Comparison of ENCODE assay signal across 23 cellular contexts in genomic region chr2:176504431-176504830, GRCh38.
DNase-seq lines count a peak whose midpoint lies in the region; TF ChIP-seq lines count a peak whose summit lies in the region.
"Had no signal": no experiment of that assay in that cellular context is flagged by ENCODE, and none has a peak within 500 bp of the region (broad histone marks: within the 10 kb centered on the region; RNA-seq: fewer than 3 reads in every experiment).

No MANE protein-coding gene starts in this region.

- no peaks in the 10 kb centered on the region for H3K9me3 ChIP-seq in BE2C
- H3K9me3 ChIP-seq: BLaER1 treated with 17β-estradiol and CSF1 and Interleukin-3, amounts not matched to agents 10 nM and 100 nM; MG63; Peyer's patch; SJSA1 had no signal

- H3K36me3 ChIP-seq in BE2C = no peaks in the 10 kb centered on the region
- H3K36me3 ChIP-seq: BLaER1 treated with 17β-estradiol and CSF1 and Interleukin-3, amounts not matched to agents 10 nM and 100 nM; MG63; Peyer's patch; SJSA1 had no signal

- intact Hi-C loops in activated T-helper 1 cell treated with anti-CD3 and anti-CD28 coated beads, Interleukin-12 subunit alpha, Interleukin-12 subunit beta, Interleukin-2, Interleukin-4 antibody, amounts not matched to agents 30 ng/mL and 10 ng/mL and 1 ng/mL, durations not matched to agents 14 hours and 24 hours and 36 hours (cut with micrococcal nuclease) = no loop called here

- H3K9me3 Mint-ChIP-seq in nephron progenitor cell = no peaks in the 10 kb centered on the region
- no peaks in the 10 kb centered on the region for H3K9me3 Mint-ChIP-seq in activated T-helper 1 cell treated with anti-CD3 and anti-CD28 coated beads, Interleukin-12 subunit alpha, Interleukin-12 subunit beta, Interleukin-2, Interleukin-4 antibody, amounts not matched to agents 30 ng/mL and 10 ng/mL and 1 ng/mL, durations not matched to agents 14 hours and 24 hours and 36 hours
- H3K9me3 Mint-ChIP-seq: CD8-positive, alpha-beta T cell; HFFc6 had no signal

- peaks cover 6% of the 10 kb centered on the region for H3K27me3 Mint-ChIP-seq in nephron progenitor cell (ENCODE audit: low read depth, poor library complexity)
- peaks cover 22% of the 10 kb centered on the region for H3K27me3 Mint-ChIP-seq in activated T-helper 1 cell treated with anti-CD3 and anti-CD28 coated beads, Interleukin-12 subunit alpha, Interleukin-12 subunit beta, Interleukin-2, Interleukin-4 antibody, amounts not matched to agents 30 ng/mL and 10 ng/mL and 1 ng/mL, durations not matched to agents 14 hours and 24 hours and 36 hours (ENCODE audit: insufficient read depth)

- H3K27ac Mint-ChIP-seq in nephron progenitor cell = no peak overlapping the region
- no peak overlapping the region for H3K27ac Mint-ChIP-seq in activated T-helper 1 cell treated with anti-CD3 and anti-CD28 coated beads, Interleukin-12 subunit alpha, Interleukin-12 subunit beta, Interleukin-2, Interleukin-4 antibody, amounts not matched to agents 30 ng/mL and 10 ng/mL and 1 ng/mL, durations not matched to agents 14 hours and 24 hours and 36 hours
- H3K27ac Mint-ChIP-seq: CD8-positive, alpha-beta T cell; HFFc6 had no signal

- no peak overlapping the region for H3K4me3 Mint-ChIP-seq in nephron progenitor cell
- H3K4me3 Mint-ChIP-seq in activated T-helper 1 cell treated with anti-CD3 and anti-CD28 coated beads, Interleukin-12 subunit alpha, Interleukin-12 subunit beta, Interleukin-2, Interleukin-4 antibody, amounts not matched to agents 30 ng/mL and 10 ng/mL and 1 ng/mL, durations not matched to agents 14 hours and 24 hours and 36 hours = no peak overlapping the region
- H3K4me3 Mint-ChIP-seq: CD8-positive, alpha-beta T cell; HFFc6 had no signal

- DNase-seq in AG10803 (ENCODE audit: low read depth) = peak; percentile 66
- DNase-seq in BE2C = peak; percentile 20
- peak; percentile 25 for DNase-seq in NCI-H82 treated with DMSO at 0.1 percent for 48 hours (lab: John Stamatoyannopoulos, UW; ENCODE audit: unreplicated experiment)
- DNase-seq in nephron progenitor cell = peak; percentile 10
- no peak for DNase-seq in activated T-helper 1 cell treated with anti-CD3 and anti-CD28 coated beads, Interleukin-12 subunit alpha, Interleukin-12 subunit beta, Interleukin-2, Interleukin-4 antibody, amounts not matched to agents 30 ng/mL and 10 ng/mL and 1 ng/mL, durations not matched to agents 14 hours and 24 hours and 36 hours (ENCODE audit: low spot score)
- no peak for DNase-seq in NCI-H1048 (lab: John Stamatoyannopoulos, UW)
- no peak for DNase-seq in activated naive CD4-positive, alpha-beta T cell treated with anti-CD3 and anti-CD28 coated beads, Interleukin-2, amount 50 U/mL, for 16 hours
- DNase-seq: CD8-positive, alpha-beta T cell; DMS53; GF-D8; H7; HFFc6; Kasumi-1; MG63; NCI-H1417 treated with DMSO at 0.1 percent for 48 hours; NCI-H187; NCI-H2107; NCI-H2227 treated with DMSO at 0.1 percent for 48 hours; NCI-H510A; NCI-H748 treated with DMSO at 0.1 percent for 48 hours; Peyer's patch had no signal

- peaks cover 54% of the 10 kb centered on the region for H3K4me1 Mint-ChIP-seq in nephron progenitor cell
- H3K4me1 Mint-ChIP-seq in activated T-helper 1 cell treated with anti-CD3 and anti-CD28 coated beads, Interleukin-12 subunit alpha, Interleukin-12 subunit beta, Interleukin-2, Interleukin-4 antibody, amounts not matched to agents 30 ng/mL and 10 ng/mL and 1 ng/mL, durations not matched to agents 14 hours and 24 hours and 36 hours (ENCODE audit: low read depth) = peaks cover 5% of the 10 kb centered on the region

- H3K27me3 ChIP-seq in BE2C = no peaks in the 10 kb centered on the region
- H3K27me3 ChIP-seq: MG63, Peyer's patch, SJSA1 had no signal

- no peaks in the 10 kb centered on the region for H3K36me3 Mint-ChIP-seq in nephron progenitor cell (ENCODE audit: low read depth)
- H3K36me3 Mint-ChIP-seq in activated T-helper 1 cell treated with anti-CD3 and anti-CD28 coated beads, Interleukin-12 subunit alpha, Interleukin-12 subunit beta, Interleukin-2, Interleukin-4 antibody, amounts not matched to agents 30 ng/mL and 10 ng/mL and 1 ng/mL, durations not matched to agents 14 hours and 24 hours and 36 hours (ENCODE audit: low read depth) = no peaks in the 10 kb centered on the region
- H3K36me3 Mint-ChIP-seq: CD8-positive, alpha-beta T cell had no signal

- TF ChIP-seq CTCF in AG10803 (conservative IDR thresholded peaks at IDR 0.05; ENCODE audit: low read length) (no peak), BE2C (IDR thresholded peaks at IDR 0.05; ENCODE audit: low read depth, low read length) (no peak), nephron progenitor cell (IDR thresholded peaks at IDR 0.05) (no peak)

- no peak overlapping the region for H3K4me3 ChIP-seq in AG10803 (ENCODE audit: low read length)
- no peak overlapping the region for H3K4me3 ChIP-seq in BE2C (ENCODE audit: low read depth, low read length)
- H3K4me3 ChIP-seq: BLaER1 treated with 17β-estradiol and CSF1 and Interleukin-3, amounts not matched to agents 10 nM and 100 nM; MG63; Peyer's patch; SJSA1 had no signal

- H3K4me1 ChIP-seq in BE2C = peaks cover 3% of the 10 kb centered on the region; the same call in 1 of the 2 replicates
- H3K4me1 ChIP-seq: SJSA1 had no signal

Comparison
In these comparisons a context has a peak if more than half of its experiments do, and no peak if none do; other contexts are left out.
1. DNase-seq: peak in AG10803 (single experiment), BE2C (single experiment), NCI-H82 treated with DMSO at 0.1 percent for 48 hours (single experiment) and nephron progenitor cell (single experiment); none in activated T-helper 1 cell treated with anti-CD3 and anti-CD28 coated beads, Interleukin-12 subunit alpha, Interleukin-12 subunit beta, Interleukin-2, Interleukin-4 antibody, amounts not matched to agents 30 ng/mL and 10 ng/mL and 1 ng/mL, durations not matched to agents 14 hours and 24 hours and 36 hours (single experiment), NCI-H1048 (single experiment) and activated naive CD4-positive, alpha-beta T cell treated with anti-CD3 and anti-CD28 coated beads, Interleukin-2, amount 50 U/mL, for 16 hours (single experiment).